In genomic region chr2:231807020-231807419, GRCh38 we compare ENCODE assay signal across 31 cellular contexts.
"Had no signal": no experiment of that assay in that cellular context is flagged by ENCODE, and none has a peak within 500 bp of the region (broad histone marks: within the 10 kb centered on the region; RNA-seq: fewer than 3 reads in every experiment).

No MANE protein-coding gene starts in this region.

- H3K27me3 ChIP-seq: breast epithelium had no signal

- DNase-seq: activated B cell treated with CpG ODN at 0.5 μM for 24 hours; activated CD4-positive, alpha-beta T cell treated with anti-CD3 and anti-CD28 coated beads for 1 hour; activated CD4-positive, alpha-beta T cell treated with anti-CD3 and anti-CD28 coated beads, Interleukin-2, amount 10 ng/mL, durations not matched to agents 24 days and 14 days; activated CD4-positive, alpha-beta T cell treated with anti-CD3 and anti-CD28 coated beads, Interleukin-2, amount 50 U/mL, for 48 hours; activated CD8-positive, alpha-beta memory T cell treated with anti-CD3 and anti-CD28 coated beads for 24 hours; activated gamma-delta T cell treated with Interleukin-2 at 50 U/mL for 16 hours; activated naive CD4-positive, alpha-beta T cell treated with anti-CD3 and anti-CD28 coated beads, Interleukin-2, amount 10 ng/mL, durations not matched to agents 7 days and 5 days; activated naive CD8-positive, alpha-beta T cell treated with anti-CD3 and anti-CD28 coated beads for 36 hours; activated T-cell treated with anti-CD3 and anti-CD28 coated beads, Interleukin-2, amount 50 U/mL, for 72 hours; caudate nucleus; NCI-H1092; NCI-H1417; NCI-H1694; NCI-H2029; NCI-H2107; NCI-H2171 treated with DMSO at 0.1 percent for 48 hours; NCI-H226; NCI-H526; NCI-H774; NK-92 treated with Interleukin-12 subunit alpha and Interleukin-12 subunit beta, amount 100 ng/mL, for 24 hours; OCI-M1; RPMI8226; T-cell; T-helper 2 cell; T1000 had no signal

- H3K4me1 Mint-ChIP-seq: activated B cell treated with CpG ODN at 0.5 μM for 24 hours; activated CD4-positive, alpha-beta T cell treated with anti-CD3 and anti-CD28 coated beads, Interleukin-2, amount 10 ng/mL, durations not matched to agents 24 days and 14 days; activated naive CD4-positive, alpha-beta T cell treated with anti-CD3 and anti-CD28 coated beads, Interleukin-2, amount 10 ng/mL, durations not matched to agents 7 days and 5 days; activated naive CD8-positive, alpha-beta T cell treated with anti-CD3 and anti-CD28 coated beads for 36 hours had no signal

- H3K9me3 ChIP-seq: breast epithelium had no signal

- ATAC-seq: activated T-cell treated with anti-CD3 and anti-CD28 coated beads, Interleukin-2, amount 50 U/mL, for 72 hours; Panc1; Right ventricle myocardium inferior; T-cell had no signal

- H3K4me1 ChIP-seq: breast epithelium had no signal

- H3K27ac ChIP-seq: coronary artery, SK-N-MC had no signal

- H3K27me3 Mint-ChIP-seq: activated B cell treated with CpG ODN at 0.5 μM for 24 hours; activated CD4-positive, alpha-beta T cell treated with anti-CD3 and anti-CD28 coated beads, Interleukin-2, amount 10 ng/mL, durations not matched to agents 24 days and 14 days; activated naive CD4-positive, alpha-beta T cell treated with anti-CD3 and anti-CD28 coated beads, Interleukin-2, amount 10 ng/mL, durations not matched to agents 7 days and 5 days; activated naive CD8-positive, alpha-beta T cell treated with anti-CD3 and anti-CD28 coated beads for 36 hours; T-cell had no signal

- H3K27ac Mint-ChIP-seq: activated B cell treated with CpG ODN at 0.5 μM for 24 hours; activated CD4-positive, alpha-beta T cell treated with anti-CD3 and anti-CD28 coated beads, Interleukin-2, amount 10 ng/mL, durations not matched to agents 24 days and 14 days; activated naive CD4-positive, alpha-beta T cell treated with anti-CD3 and anti-CD28 coated beads, Interleukin-2, amount 10 ng/mL, durations not matched to agents 7 days and 5 days; activated naive CD8-positive, alpha-beta T cell treated with anti-CD3 and anti-CD28 coated beads for 36 hours; activated T-helper 2 cell treated with anti-CD3 and anti-CD28 coated beads, Interferon-gamma antibody, Interleukin-2, Interleukin-4, amounts not matched to agents 10 μg/mL and 5 μg/mL and 100 μg/mL, durations not matched to agents 14 hours and 24 hours and 36 hours; T-cell had no signal

- H3K9me3 Mint-ChIP-seq: activated B cell treated with CpG ODN at 0.5 μM for 24 hours; activated CD4-positive, alpha-beta T cell treated with anti-CD3 and anti-CD28 coated beads, Interleukin-2, amount 10 ng/mL, durations not matched to agents 24 days and 14 days; activated naive CD4-positive, alpha-beta T cell treated with anti-CD3 and anti-CD28 coated beads, Interleukin-2, amount 10 ng/mL, durations not matched to agents 7 days and 5 days; activated naive CD8-positive, alpha-beta T cell treated with anti-CD3 and anti-CD28 coated beads for 36 hours; activated T-cell treated with anti-CD3 and anti-CD28 coated beads, Interleukin-2, amount 50 U/mL, for 72 hours; activated T-helper 2 cell treated with anti-CD3 and anti-CD28 coated beads, Interferon-gamma antibody, Interleukin-2, Interleukin-4, amounts not matched to agents 10 μg/mL and 5 μg/mL and 100 μg/mL, durations not matched to agents 14 hours and 24 hours and 36 hours; T-cell had no signal

- H3K4me3 Mint-ChIP-seq: activated B cell treated with CpG ODN at 0.5 μM for 24 hours; activated CD4-positive, alpha-beta T cell treated with anti-CD3 and anti-CD28 coated beads, Interleukin-2, amount 10 ng/mL, durations not matched to agents 24 days and 14 days; activated naive CD4-positive, alpha-beta T cell treated with anti-CD3 and anti-CD28 coated beads, Interleukin-2, amount 10 ng/mL, durations not matched to agents 7 days and 5 days; activated naive CD8-positive, alpha-beta T cell treated with anti-CD3 and anti-CD28 coated beads for 36 hours; activated T-cell treated with anti-CD3 and anti-CD28 coated beads, Interleukin-2, amount 50 U/mL, for 72 hours; T-cell had no signal

- H3K4me3 ChIP-seq: breast epithelium, coronary artery, SK-N-MC had no signal
